Comparison of ENCODE assay signal across 13 cellular contexts in genomic region chr6:25051083-25051482, GRCh38.
A peak's percentile ranks its signal among the peaks of the same experiment; 100 is the strongest.
DNase-seq lines count a peak whose midpoint lies in the region; ATAC-seq, FAIRE-seq and TF ChIP-seq lines count a peak whose summit lies in the region.
"Had no signal": no experiment of that assay in that cellular context is flagged by ENCODE, and none has a peak within 500 bp of the region (broad histone marks: within the 10 kb centered on the region; RNA-seq: fewer than 3 reads in every experiment).

No MANE protein-coding gene starts in this region.

- H3K79me2 ChIP-seq in OCI-LY7 (ENCODE audit: insufficient read depth, low read depth, low read length) = no peaks in the 10 kb centered on the region
- H3K79me2 ChIP-seq in K562 (ENCODE audit: control insufficient read depth, insufficient read depth, low read length) = no peaks in the 10 kb centered on the region
- H3K79me2 ChIP-seq: hepatocyte had no signal

- TF ChIP-seq EP300 in K562 (IDR thresholded peaks at IDR 0.05; ENCODE audit: low read length) (no peak), stomach (IDR thresholded peaks at IDR 0.05) (no peak)

- H3K4me2 ChIP-seq in OCI-LY7 (ENCODE audit: low read length) (peak overlapping the region; percentile 62), K562 (ENCODE audit: insufficient read depth, low read length) (no peak overlapping the region)
- H3K4me2 ChIP-seq: hepatocyte had no signal

- H3K4me3 Mint-ChIP-seq in activated naive CD4-positive, alpha-beta T cell treated with anti-CD3 and anti-CD28 coated beads for 36 hours = peak overlapping the region; percentile 63

- CTCF ChIA-PET in activated naive CD4-positive, alpha-beta T cell treated with anti-CD3 and anti-CD28 coated beads for 36 hours (lab: Charles Lee) = interaction anchor here (0.7 to 1.2 kb wide), 4 partner anchors 9 to 141 kb away, joined by 3 to 7 read pairs (median 4); no protein-coding TSS in a partner anchor
- CTCF ChIA-PET in OCI-LY7 (lab: Charles Lee; ENCODE audit: unreplicated experiment) = no interaction called here
- CTCF ChIA-PET in K562 (lab: Yijun Ruan, JAX; ENCODE audit: low intra/inter-chr PET ratio) = no interaction called here

- no peaks in the 10 kb centered on the region for H4K20me1 ChIP-seq in OCI-LY7 (ENCODE audit: insufficient read depth, low read length)
- H4K20me1 ChIP-seq in K562 (replicated peaks; ENCODE audit: control insufficient read depth, insufficient read depth, low read length) = no peaks in the 10 kb centered on the region

- H3K4me1 ChIP-seq in OCI-LY7 (ENCODE audit: insufficient read depth, low read length, poor library complexity, severe bottlenecking) (peaks cover 35% of the 10 kb centered on the region), K562 (replicated peaks in 1 of 2; ENCODE audit: control insufficient read depth in 2 of 2, insufficient read depth in 2 of 2, low read length in 2 of 2) (no peaks in the 10 kb centered on the region; a peak in 1 of 5 replicates), stomach (peaks cover 20 to 55% (median 44%) of the 10 kb centered on the region in 4 donors), BE2C (peaks cover 19% of the 10 kb centered on the region)

- H3K9me1 ChIP-seq in K562 (ENCODE audit: control insufficient read depth, insufficient read depth, low read length) = no peaks in the 10 kb centered on the region

- H3K36me3 Mint-ChIP-seq in activated naive CD4-positive, alpha-beta T cell treated with anti-CD3 and anti-CD28 coated beads for 36 hours (ENCODE audit: low read depth) = no peaks in the 10 kb centered on the region

- no peak for ATAC-seq in K562
- ATAC-seq in HG03439 (IDR thresholded peaks at IDR 0.05; ENCODE audit: unreplicated experiment) = no peak

- TF ChIP-seq CTCF in OCI-LY7 (conservative IDR thresholded peaks at IDR 0.05; ENCODE audit: low read length) (no peak), K562 (IDR thresholded peaks at IDR 0.05 in 2 of 3, conservative IDR thresholded peaks at IDR 0.05 in 1 of 3; ENCODE audit: insufficient read depth in 2 of 3, low read depth in 1 of 3, low read length in 3 of 3) (no peak), stomach (IDR thresholded peaks at IDR 0.05) (no peak), GM13977 (IDR thresholded peaks at IDR 0.05; ENCODE audit: extremely low read depth, insufficient read depth, missing control alignments) (no peak), BE2C (IDR thresholded peaks at IDR 0.05; ENCODE audit: low read depth, low read length) (no peak)

- H3K4me3 ChIP-seq in OCI-LY7 (ENCODE audit: low read depth, low read length, poor library complexity, severe bottlenecking) (peak overlapping the region; percentile 32), K562 (no peak overlapping the region), stomach (no peak overlapping the region), BE2C (ENCODE audit: low read depth, low read length) (no peak overlapping the region)
- H3K4me3 ChIP-seq: hepatocyte, SJSA1 had no signal

- H3K27ac ChIP-seq in OCI-LY7 (ENCODE audit: low read depth, low read length, poor library complexity, severe bottlenecking) (peak overlapping the region; percentile 46), K562 (ENCODE audit: extremely low read depth, low read depth, low read length) (no peak overlapping the region; the same call in 2 of the 3 replicates), stomach (peak overlapping the region in 4 of 5 donors; percentile 45 to 76 (median 70))
- H3K27ac ChIP-seq: neutrophil, SJSA1 had no signal

- TF ChIP-seq RAD21 in K562 (CRISPR knock-in tag; conservative IDR thresholded peaks at IDR 0.05 in 1 of 2, IDR thresholded peaks at IDR 0.05 in 1 of 2) = no peak

- in situ Hi-C loops in K562 (cut with MboI) (no loop called here), GM13977 (cut with MboI; ENCODE audit: low pct_unique_long_range_greater_than_20kb, low sequenced_read_pairs, unreplicated experiment) (no loop called here)

- peak overlapping the region; percentile 94 for H3K27ac Mint-ChIP-seq in activated naive CD4-positive, alpha-beta T cell treated with anti-CD3 and anti-CD28 coated beads for 36 hours

- DNase-seq in activated naive CD4-positive, alpha-beta T cell treated with anti-CD3 and anti-CD28 coated beads for 36 hours = no peak
- DNase-seq in activated naive CD4-positive, alpha-beta T cell treated with anti-CD3 and anti-CD28 coated beads, Interleukin-2, amount 50 U/mL, for 16 hours = no peak
- DNase-seq in OCI-LY7 (ENCODE audit: low spot score) = no peak
- no peak for DNase-seq in K562 (ENCODE audit: extremely low read depth in 1 of 4, low spot score in 3 of 4)
- DNase-seq in stomach = no peak
- DNase-seq in GM13977 (ENCODE audit: low spot score) = no peak
- DNase-seq in BE2C = no peak
- DNase-seq: kidney, NCI-H1694 had no signal

- no peak for TF ChIP-seq POLR2A in K562 (conservative IDR thresholded peaks at IDR 0.05)
- no peak for TF ChIP-seq POLR2A in stomach (IDR thresholded peaks at IDR 0.05)

- no peak overlapping the region for H3K9ac ChIP-seq in K562 (ENCODE audit: insufficient read depth in 1 of 2, low read depth in 2 of 2, low read length in 2 of 2)

- POLR2A ChIA-PET in OCI-LY7 (lab: Charles Lee) (interaction anchor here (0.6 to 0.7 kb wide), 2 partner anchors 9 to 12 kb away, joined by 3 to 5 read pairs; no protein-coding TSS in a partner anchor), K562 (lab: Yijun Ruan, JAX) (no interaction called here)

- H3K4me1 Mint-ChIP-seq in activated naive CD4-positive, alpha-beta T cell treated with anti-CD3 and anti-CD28 coated beads for 36 hours (ENCODE audit: low read depth) = peaks cover 70% of the 10 kb centered on the region

- FAIRE-seq in K562 (lab: Jason Lieb, UNC) = no peak
- FAIRE-seq: kidney had no signal

- H3K9me2 ChIP-seq in OCI-LY7 (ENCODE audit: insufficient read depth, low read length) = no peaks in the 10 kb centered on the region

- H2AFZ ChIP-seq in OCI-LY7 (ENCODE audit: low read length) = peak overlapping the region; percentile 98
- H2AFZ ChIP-seq in K562 (ENCODE audit: low read depth, low read length) = peak overlapping the region; percentile 43; the same call in 1 of the 2 replicates
- H2AFZ ChIP-seq: hepatocyte had no signal

- BruUV-seq in OCI-LY7 (replicated peaks; lab: Mats Ljungman, UMichigan) (no TSS peak), K562 (replicated peaks; lab: Mats Ljungman, UMichigan) (no TSS peak)

- H3K36me3 ChIP-seq in OCI-LY7 (ENCODE audit: insufficient read depth, low read length) (peaks cover 3% of the 10 kb centered on the region; the same call in 1 of the 2 replicates), K562 (ENCODE audit: control insufficient read depth, insufficient read depth, low read length) (no peaks in the 10 kb centered on the region), stomach (no peaks in the 10 kb centered on the region), BE2C (no peaks in the 10 kb centered on the region)
- H3K36me3 ChIP-seq: neutrophil, SJSA1 had no signal

- H3K9me3 Mint-ChIP-seq in activated naive CD4-positive, alpha-beta T cell treated with anti-CD3 and anti-CD28 coated beads for 36 hours = no peaks in the 10 kb centered on the region

- peaks cover 0 to 5% of the 10 kb centered on the region in 2 experiments; a peak in 1 of 5 replicates for H3K27me3 ChIP-seq in K562 (ENCODE audit: control insufficient read depth in 2 of 2, insufficient read depth in 2 of 2, low read length in 2 of 2)
- H3K27me3 ChIP-seq in stomach = no peaks in the 10 kb centered on the region
- no peaks in the 10 kb centered on the region for H3K27me3 ChIP-seq in BE2C
- H3K27me3 ChIP-seq: hepatocyte, neutrophil, SJSA1 had no signal

- H3K27me3 Mint-ChIP-seq in activated naive CD4-positive, alpha-beta T cell treated with anti-CD3 and anti-CD28 coated beads for 36 hours (ENCODE audit: low read depth) = no peaks in the 10 kb centered on the region

- WGBS in K562 (ENCODE audit: insufficient coverage, low coverage, missing lambda C conversion rate) = 0% methylated on average over 2 of the region's 2 CpGs
- 19 to 38% (median 29%) methylated on average over 2 of the region's 2 CpGs for WGBS in stomach, 5 donors

- H3K9me3 ChIP-seq in OCI-LY7 (ENCODE audit: low read length) (peaks cover 25% of the 10 kb centered on the region; the same call in 1 of the 2 replicates), K562 (replicated peaks; ENCODE audit: control insufficient read depth, insufficient read depth, low read depth, low read length) (no peaks in the 10 kb centered on the region), stomach (no peaks in the 10 kb centered on the region), BE2C (no peaks in the 10 kb centered on the region)
- H3K9me3 ChIP-seq: neutrophil, SJSA1 had no signal

- intact Hi-C loops in activated naive CD4-positive, alpha-beta T cell treated with anti-CD3 and anti-CD28 coated beads for 36 hours (cut with micrococcal nuclease) = no loop called here
- intact Hi-C loops in OCI-LY7 (cut with micrococcal nuclease; ENCODE audit: unreplicated experiment) = no loop called here
- intact Hi-C loops in K562 (cut with micrococcal nuclease) = no loop called here
- intact Hi-C loops in stomach (cut with DNase I; ENCODE audit: low total_unique reads) = no loop called here

TF ChIP-seq in K562, 482 proteins besides CTCF, POLR2A, EP300 and RAD21:
- TF ChIP-seq DPF2 (IDR thresholded peaks at IDR 0.05) (no peak), ZNF165 (CRISPR knock-in tag; IDR thresholded peaks at IDR 0.05; ENCODE audit: borderline replicate concordance) (no peak), ETS1 (conservative IDR thresholded peaks at IDR 0.05; ENCODE audit: control insufficient read depth, low read depth, low read length) (no peak), ZBTB26 (CRISPR knock-in tag; IDR thresholded peaks at IDR 0.05) (no peak), ZNF311 (CRISPR knock-in tag; IDR thresholded peaks at IDR 0.05) (no peak), ETV1 (tag; conservative IDR thresholded peaks at IDR 0.05; ENCODE audit: low read depth) (no peak)
